ENCODE assay signal across 14 cellular contexts in genomic region chr2:161971532-161971931, GRCh38.
DNase-seq lines count a peak whose midpoint lies in the region; ATAC-seq lines count a peak whose summit lies in the region.
"Had no signal": no experiment of that assay in that cellular context is flagged by ENCODE, and none has a peak within 500 bp of the region (broad histone marks: within the 10 kb centered on the region; RNA-seq: fewer than 3 reads in every experiment).

No MANE protein-coding gene starts in this region.

- H2AK5ac ChIP-seq in mesendoderm (ENCODE audit: low read length) = no peak overlapping the region

- H3K36me3 ChIP-seq in mesendoderm (ENCODE audit: control insufficient read depth, insufficient read depth, low read length) (no peaks in the 10 kb centered on the region), GM23248 (ENCODE audit: low read depth) (no peaks in the 10 kb centered on the region)
- H3K36me3 ChIP-seq: BLaER1 treated with 17β-estradiol and CSF1 and Interleukin-3, amounts not matched to agents 10 nM and 100 nM had no signal

- no peak for ATAC-seq in activated CD4-positive, alpha-beta T cell treated with anti-CD3 and anti-CD28 coated beads for 36 hours
- ATAC-seq in activated T-helper 17 cell treated with anti-CD3 and anti-CD28 coated beads, Interleukin-2, amount 50 U/mL, for 72 hours (replicated peaks) = no peak
- no peak for ATAC-seq in GM18858 (IDR thresholded peaks at IDR 0.05; ENCODE audit: unreplicated experiment)

- H3K27me3 Mint-ChIP-seq in activated CD4-positive, alpha-beta T cell treated with anti-CD3 and anti-CD28 coated beads for 36 hours = peaks cover 6% of the 10 kb centered on the region
- H3K27me3 Mint-ChIP-seq in activated CD4-positive, alpha-beta T cell treated with anti-CD3 and anti-CD28 coated beads, Interleukin-2, amount 10 ng/mL, durations not matched to agents 7 days and 5 days = no peaks in the 10 kb centered on the region
- no peaks in the 10 kb centered on the region for H3K27me3 Mint-ChIP-seq in activated T-helper 17 cell treated with anti-CD3 and anti-CD28 coated beads, Interleukin-2, amount 50 U/mL, for 72 hours
- H3K27me3 Mint-ChIP-seq: CD4-positive, CD25-positive, alpha-beta regulatory T cell had no signal

- CTCF ChIA-PET in activated CD4-positive, alpha-beta T cell treated with anti-CD3 and anti-CD28 coated beads for 36 hours (lab: Charles Lee) = interaction anchor here (1.1 to 1.3 kb wide), 2 partner anchors 25 to 36 kb away, joined by 3 read pairs; no protein-coding TSS in a partner anchor
- CTCF ChIA-PET in activated CD4-positive, alpha-beta T cell treated with anti-CD3 and anti-CD28 coated beads, Interleukin-2, amount 10 ng/mL, durations not matched to agents 7 days and 5 days (lab: Charles Lee) = interaction anchor here (0.6 to 3.1 kb wide), 9 partner anchors 10 to 135 kb away, joined by 3 to 11 read pairs (median 3); no protein-coding TSS in a partner anchor

- H3K27me3 ChIP-seq in mesendoderm (ENCODE audit: insufficient read depth, low read length, poor library complexity) = no peaks in the 10 kb centered on the region
- no peaks in the 10 kb centered on the region for H3K27me3 ChIP-seq in GM23248 (replicated peaks; ENCODE audit: insufficient read depth)
- H3K27me3 ChIP-seq: BLaER1 treated with 17β-estradiol and CSF1 and Interleukin-3, amounts not matched to agents 10 nM and 100 nM had no signal

- no peak overlapping the region for H2BK15ac ChIP-seq in mesendoderm (replicated peaks; ENCODE audit: low read depth)

- peaks cover 26% of the 10 kb centered on the region for H3K4me1 Mint-ChIP-seq in activated CD4-positive, alpha-beta T cell treated with anti-CD3 and anti-CD28 coated beads for 36 hours
- H3K4me1 Mint-ChIP-seq in activated CD4-positive, alpha-beta T cell treated with anti-CD3 and anti-CD28 coated beads, Interleukin-2, amount 10 ng/mL, durations not matched to agents 7 days and 5 days = peaks cover 54% of the 10 kb centered on the region
- H3K4me1 Mint-ChIP-seq in activated T-helper 17 cell treated with anti-CD3 and anti-CD28 coated beads, Interleukin-2, amount 50 U/mL, for 72 hours = peaks cover 29% of the 10 kb centered on the region

- H3K4me3 Mint-ChIP-seq in activated CD4-positive, alpha-beta T cell treated with anti-CD3 and anti-CD28 coated beads for 36 hours = no peak overlapping the region
- no peak overlapping the region for H3K4me3 Mint-ChIP-seq in activated CD4-positive, alpha-beta T cell treated with anti-CD3 and anti-CD28 coated beads, Interleukin-2, amount 10 ng/mL, durations not matched to agents 7 days and 5 days
- H3K4me3 Mint-ChIP-seq in activated T-helper 17 cell treated with anti-CD3 and anti-CD28 coated beads, Interleukin-2, amount 50 U/mL, for 72 hours = peak overlapping the region; percentile 44
- H3K4me3 Mint-ChIP-seq: CD4-positive, CD25-positive, alpha-beta regulatory T cell; HFFc6 had no signal

- POLR2A ChIA-PET in activated CD4-positive, alpha-beta T cell treated with anti-CD3 and anti-CD28 coated beads for 36 hours (lab: Charles Lee) = interaction anchor here (0.6 kb wide), 1 partner anchor 20 kb away, joined by 5 read pairs; no protein-coding TSS in a partner anchor
- POLR2A ChIA-PET in activated CD4-positive, alpha-beta T cell treated with anti-CD3 and anti-CD28 coated beads, Interleukin-2, amount 10 ng/mL, durations not matched to agents 7 days and 5 days (lab: Charles Lee) = no interaction called here

- in situ Hi-C loops in GM23248 (cut with MboI) = no loop called here

- no peaks in the 10 kb centered on the region for H3K36me3 Mint-ChIP-seq in activated CD4-positive, alpha-beta T cell treated with anti-CD3 and anti-CD28 coated beads for 36 hours (ENCODE audit: low read depth)
- H3K36me3 Mint-ChIP-seq in activated CD4-positive, alpha-beta T cell treated with anti-CD3 and anti-CD28 coated beads, Interleukin-2, amount 10 ng/mL, durations not matched to agents 7 days and 5 days (ENCODE audit: low read depth) = peaks cover 55% of the 10 kb centered on the region
- H3K36me3 Mint-ChIP-seq in activated T-helper 17 cell treated with anti-CD3 and anti-CD28 coated beads, Interleukin-2, amount 50 U/mL, for 72 hours (ENCODE audit: low read depth) = peaks cover 6% of the 10 kb centered on the region
- H3K36me3 Mint-ChIP-seq: CD4-positive, CD25-positive, alpha-beta regulatory T cell had no signal

- intact Hi-C loops in activated CD4-positive, alpha-beta T cell treated with anti-CD3 and anti-CD28 coated beads for 36 hours (cut with DNase I, micrococcal nuclease) = no loop called here

- H3K4ac ChIP-seq in mesendoderm (ENCODE audit: low read depth, low read length) = no peak overlapping the region

- H3K56ac ChIP-seq in mesendoderm (ENCODE audit: low read length) = no peak overlapping the region

- no peaks in the 10 kb centered on the region for H3K79me1 ChIP-seq in mesendoderm (ENCODE audit: low read length)

- no peak overlapping the region for H3K9ac ChIP-seq in mesendoderm (ENCODE audit: low read length)
- H3K9ac ChIP-seq in GM23248 = no peak overlapping the region
- H3K9ac ChIP-seq: BLaER1 treated with 17β-estradiol and CSF1 and Interleukin-3, amounts not matched to agents 10 nM and 100 nM had no signal

- no peak overlapping the region for H2AFZ ChIP-seq in GM23248

- H3K18ac ChIP-seq in mesendoderm (ENCODE audit: low read length) = no peak overlapping the region

- H4K20me1 ChIP-seq in GM23248 (ENCODE audit: insufficient read depth) = no peaks in the 10 kb centered on the region
- H4K20me1 ChIP-seq: BLaER1 treated with 17β-estradiol and CSF1 and Interleukin-3, amounts not matched to agents 10 nM and 100 nM had no signal

- no peaks in the 10 kb centered on the region for H3K79me2 ChIP-seq in mesendoderm (ENCODE audit: control insufficient read depth, insufficient read depth, low read length)
- H3K79me2 ChIP-seq in GM23248 (ENCODE audit: insufficient read depth) = no peaks in the 10 kb centered on the region

- WGBS in mesendoderm (ENCODE audit: extremely low coverage, insufficient coverage, low lambda C conversion rate) = no CpG with 5 or more reads among the region's 9 CpGs
- 65 to 76% methylated on average over 9 of the region's 9 CpGs for WGBS in GM23248 (ENCODE audit: low coverage in 1 of 2, low lambda C conversion rate in 2 of 2, missing lambda C conversion rate in 2 of 2), 2 experiments

- H3K4me3 ChIP-seq in mesendoderm (ENCODE audit: low read length) (no peak overlapping the region), GM23248 (no peak overlapping the region)
- H3K4me3 ChIP-seq: BLaER1 treated with 17β-estradiol and CSF1 and Interleukin-3, amounts not matched to agents 10 nM and 100 nM had no signal

- H4K8ac ChIP-seq in mesendoderm (ENCODE audit: low read depth, low read length) = no peak overlapping the region

- H4K5ac ChIP-seq in mesendoderm (ENCODE audit: low read length) = no peak overlapping the region

- H3K27ac ChIP-seq in mesendoderm (ENCODE audit: low read depth, low read length) (no peak overlapping the region), GM23248 (no peak overlapping the region)
- H3K27ac ChIP-seq: BLaER1 treated with 17β-estradiol and CSF1 and Interleukin-3, amounts not matched to agents 10 nM and 100 nM; HL-60 had no signal

- no peak for DNase-seq in activated CD4-positive, alpha-beta T cell treated with anti-CD3 and anti-CD28 coated beads for 36 hours
- no peak for DNase-seq in activated CD4-positive, alpha-beta T cell treated with anti-CD3 and anti-CD28 coated beads, Interleukin-2, amount 10 ng/mL, durations not matched to agents 7 days and 5 days
- peak; percentile 23 for DNase-seq in occipital lobe (lab: John Stamatoyannopoulos, UW)
- no peak for DNase-seq in mesendoderm
- no peak for DNase-seq in GM23248
- DNase-seq: 8988T; CD4-positive, CD25-positive, alpha-beta regulatory T cell; DMS53; HCEC 1CT; HFFc6 had no signal

- H3K9me3 ChIP-seq in GM23248 (ENCODE audit: low read depth) = no peaks in the 10 kb centered on the region
- H3K9me3 ChIP-seq: BLaER1 treated with 17β-estradiol and CSF1 and Interleukin-3, amounts not matched to agents 10 nM and 100 nM had no signal

- H3F3A ChIP-seq in GM23248 (ENCODE audit: insufficient read depth) = no peaks in the 10 kb centered on the region

- no peak overlapping the region for H2BK120ac ChIP-seq in mesendoderm (ENCODE audit: low read depth, low read length)

- H3K23ac ChIP-seq in mesendoderm (ENCODE audit: low read length) = no peak overlapping the region

- H3K9me3 Mint-ChIP-seq in activated CD4-positive, alpha-beta T cell treated with anti-CD3 and anti-CD28 coated beads for 36 hours (ENCODE audit: low read depth) = no peaks in the 10 kb centered on the region
- H3K9me3 Mint-ChIP-seq in activated CD4-positive, alpha-beta T cell treated with anti-CD3 and anti-CD28 coated beads, Interleukin-2, amount 10 ng/mL, durations not matched to agents 7 days and 5 days = peaks cover 43% of the 10 kb centered on the region
- H3K9me3 Mint-ChIP-seq in activated T-helper 17 cell treated with anti-CD3 and anti-CD28 coated beads, Interleukin-2, amount 50 U/mL, for 72 hours = peaks cover 9% of the 10 kb centered on the region
- H3K9me3 Mint-ChIP-seq: HFFc6 had no signal

- H2BK5ac ChIP-seq in mesendoderm (ENCODE audit: low read length) = no peak overlapping the region

- H3K4me2 ChIP-seq in mesendoderm (ENCODE audit: low read length) (no peak overlapping the region), GM23248 (ENCODE audit: unreplicated experiment) (no peak overlapping the region)
- H3K4me2 ChIP-seq: BLaER1 treated with 17β-estradiol and CSF1 and Interleukin-3, amounts not matched to agents 10 nM and 100 nM had no signal

- H3K27ac Mint-ChIP-seq in activated CD4-positive, alpha-beta T cell treated with anti-CD3 and anti-CD28 coated beads for 36 hours = peak overlapping the region; percentile 3
- no peak overlapping the region for H3K27ac Mint-ChIP-seq in activated CD4-positive, alpha-beta T cell treated with anti-CD3 and anti-CD28 coated beads, Interleukin-2, amount 10 ng/mL, durations not matched to agents 7 days and 5 days
- H3K27ac Mint-ChIP-seq in activated T-helper 17 cell treated with anti-CD3 and anti-CD28 coated beads, Interleukin-2, amount 50 U/mL, for 72 hours = peak overlapping the region; percentile 31
- H3K27ac Mint-ChIP-seq: CD4-positive, CD25-positive, alpha-beta regulatory T cell; HFFc6 had no signal

- H3K4me1 ChIP-seq in mesendoderm (ENCODE audit: control insufficient read depth, low read depth, low read length) = no peaks in the 10 kb centered on the region
- peaks cover under 1% of the 10 kb centered on the region; the same call in 1 of the 2 replicates for H3K4me1 ChIP-seq in GM23248 (ENCODE audit: insufficient read depth)

- H3K9me2 ChIP-seq in GM23248 (ENCODE audit: insufficient read depth) = no peaks in the 10 kb centered on the region
